Comparison of ENCODE assay signal across 19 cellular contexts in the genomic region with DNA sequence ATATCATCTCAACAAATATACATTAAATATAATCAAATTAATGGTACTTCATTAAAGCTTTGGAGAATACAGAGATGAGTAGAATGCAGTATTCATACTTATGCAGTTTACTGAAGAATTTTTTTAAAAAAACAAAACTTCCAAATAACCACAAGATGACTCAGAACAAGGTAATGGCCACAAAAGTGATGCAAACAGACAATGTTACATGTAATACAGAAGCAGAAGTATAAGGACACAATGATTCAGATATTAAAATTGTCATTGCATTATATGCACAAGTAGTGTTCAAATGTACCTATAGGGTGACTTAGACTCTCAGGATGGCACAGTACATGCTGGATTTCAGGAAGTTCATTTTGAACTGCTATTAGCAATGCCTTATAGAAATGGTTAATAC.
DNase-seq lines count a peak whose midpoint lies in the region; ATAC-seq and TF ChIP-seq lines count a peak whose summit lies in the region.
"Had no signal": no experiment of that assay in that cellular context is flagged by ENCODE, and none has a peak within 500 bp of the region (broad histone marks: within the 10 kb centered on the region; RNA-seq: fewer than 3 reads in every experiment).

No MANE protein-coding gene starts in this region.

- peak; percentile 1 for DNase-seq in EH (ENCODE audit: low read depth)
- DNase-seq in IMR-90 = peak; percentile 11
- peak; percentile 46 for DNase-seq in amniotic epithelial cell (ENCODE audit: low read depth)
- DNase-seq in fibroblast of the conjunctiva (ENCODE audit: low read depth) = peak; percentile 43
- DNase-seq in NCI-H524 treated with DMSO at 0.1 percent for 48 hours (lab: John Stamatoyannopoulos, UW) = no peak
- no peak for DNase-seq in effector memory CD4-positive, alpha-beta T cell
- DNase-seq: activated CD8-positive, alpha-beta T cell treated with anti-CD3 and anti-CD28 coated beads for 36 hours; activated T-cell treated with anti-CD3 and anti-CD28 coated beads, Interleukin-2, amount 50 U/mL, for 48 hours; esophagus squamous epithelium; mesendoderm; MM.1S; NCI-H187; NCI-H345; stimulated activated CD8-positive, alpha-beta memory T cell treated with anti-CD3 and anti-CD28 coated beads, Interleukin-4, amount 100 ng/mL, for 48 hours; T-cell had no signal

- POLR2A ChIA-PET in IMR-90 (lab: Charles Lee; ENCODE audit: unreplicated experiment) = no interaction called here

- H3K56ac ChIP-seq in IMR-90 (ENCODE audit: extremely low read depth, insufficient read depth, low read length) = no peak overlapping the region

- H2BK15ac ChIP-seq in IMR-90 (ENCODE audit: low read depth, low read length) = no peak overlapping the region

- H3K27ac ChIP-seq in IMR-90 (ENCODE audit: insufficient read depth, low read length) = no peak overlapping the region
- no peak overlapping the region for H3K27ac ChIP-seq in effector memory CD4-positive, alpha-beta T cell (ENCODE audit: insufficient read depth, low read length, poor library complexity, severe bottlenecking)
- H3K27ac ChIP-seq: cardiac muscle cell, esophagus squamous epithelium had no signal

- dilution Hi-C loops in IMR-90 (cut with HindIII; ENCODE audit: low sequenced_read_pairs, unreplicated experiment) = no loop called here

- H3K9me1 ChIP-seq in IMR-90 (ENCODE audit: insufficient read depth, low read length) = no peaks in the 10 kb centered on the region

- H3K4me3 ChIP-seq in IMR-90 (ENCODE audit: insufficient read depth, low read depth, low read length) = no peak overlapping the region
- no peak overlapping the region for H3K4me3 ChIP-seq in effector memory CD4-positive, alpha-beta T cell (ENCODE audit: insufficient read depth, low read depth, low read length, poor library complexity, severe bottlenecking)
- H3K4me3 ChIP-seq: cardiac muscle cell, esophagus squamous epithelium had no signal

- H3K23ac ChIP-seq in IMR-90 (ENCODE audit: low read depth, low read length) = no peak overlapping the region

- TF ChIP-seq CTCF in IMR-90 (conservative IDR thresholded peaks at IDR 0.05; ENCODE audit: low read depth, low read length) = no peak

- no peaks in the 10 kb centered on the region for H4K20me1 ChIP-seq in IMR-90 (ENCODE audit: insufficient read depth, low read length)

- H2BK120ac ChIP-seq in IMR-90 (ENCODE audit: low read depth, low read length) = no peak overlapping the region

- no peak overlapping the region for H2AK9ac ChIP-seq in IMR-90 (replicated peaks; ENCODE audit: low read depth, low read length, poor library complexity)

- in situ Hi-C loops in IMR-90 (cut with MboI; ENCODE audit: low sequenced_read_pairs) = no loop called here

- H2BK5ac ChIP-seq in IMR-90 (ENCODE audit: low read depth, low read length, poor library complexity, severe bottlenecking) = no peak overlapping the region

- no peak overlapping the region for H2AK5ac ChIP-seq in IMR-90 (ENCODE audit: low read depth, low read length)

- ATAC-seq in IMR-90 (ENCODE audit: low read depth) (no peak), HG03097 (IDR thresholded peaks at IDR 0.05; ENCODE audit: low FRiP score, unreplicated experiment) (no peak), GM18517 (IDR thresholded peaks at IDR 0.05; ENCODE audit: unreplicated experiment) (no peak)
- ATAC-seq: activated CD8-positive, alpha-beta T cell treated with anti-CD3 and anti-CD28 coated beads for 36 hours; Right ventricle myocardium inferior; T-cell had no signal

- intact Hi-C loops in IMR-90 (cut with micrococcal nuclease) = no loop called here

- TF ChIP-seq POLR2A in IMR-90 (IDR thresholded peaks at IDR 0.05; ENCODE audit: low read depth, low read length) = no peak

- H3K79me1 ChIP-seq in IMR-90 (ENCODE audit: low read depth in 1 of 2, low read length in 2 of 2) = no peaks in the 10 kb centered on the region

- no peak overlapping the region for H4K8ac ChIP-seq in IMR-90 (ENCODE audit: low read depth in 2 of 2, low read length in 2 of 2)

- H3K36me3 ChIP-seq in IMR-90 (ENCODE audit: control insufficient read depth, insufficient read depth, low read length) = no peaks in the 10 kb centered on the region
- no peaks in the 10 kb centered on the region for H3K36me3 ChIP-seq in effector memory CD4-positive, alpha-beta T cell (ENCODE audit: control insufficient read depth, insufficient read depth, low read length)
- H3K36me3 ChIP-seq: cardiac muscle cell, esophagus squamous epithelium had no signal

- no peak overlapping the region for H3K9ac ChIP-seq in IMR-90 (ENCODE audit: low read depth, low read length)

- H3K27me3 ChIP-seq in IMR-90 (ENCODE audit: control insufficient read depth, insufficient read depth, low read length) = no peaks in the 10 kb centered on the region
- H3K27me3 ChIP-seq in effector memory CD4-positive, alpha-beta T cell (replicated peaks; ENCODE audit: control insufficient read depth, insufficient read depth, low read length, poor library complexity, severe bottlenecking) = no peaks in the 10 kb centered on the region
- H3K27me3 ChIP-seq: cardiac muscle cell, esophagus squamous epithelium had no signal

- CTCF ChIA-PET in IMR-90 (lab: Yijun Ruan, JAX) = no interaction called here

- H3K4me1 ChIP-seq in IMR-90 (ENCODE audit: control insufficient read depth, insufficient read depth, low read length) = no peaks in the 10 kb centered on the region
- H3K4me1 ChIP-seq in effector memory CD4-positive, alpha-beta T cell (ENCODE audit: control insufficient read depth, insufficient read depth, low read length, poor library complexity, severe bottlenecking) = no peaks in the 10 kb centered on the region
- H3K4me1 ChIP-seq: esophagus squamous epithelium had no signal

- H2AFZ ChIP-seq in IMR-90 (replicated peaks; ENCODE audit: low read length, poor library complexity) = no peak overlapping the region

- no peak overlapping the region for H4K5ac ChIP-seq in IMR-90 (ENCODE audit: low read depth, low read length)

- TF ChIP-seq RAD21 in IMR-90 (IDR thresholded peaks at IDR 0.05; ENCODE audit: low read length) = no peak

- BruUV-seq in IMR-90 (replicated peaks; lab: Mats Ljungman, UMichigan) = no TSS peak

- no peak overlapping the region for H3K18ac ChIP-seq in IMR-90 (ENCODE audit: low read depth, low read length)

- no peak overlapping the region for H3K4me2 ChIP-seq in IMR-90 (ENCODE audit: low read depth, low read length)

- H2BK20ac ChIP-seq in IMR-90 (ENCODE audit: low read depth, low read length) = no peak overlapping the region

- H4K91ac ChIP-seq in IMR-90 (ENCODE audit: insufficient read depth, low read depth, low read length) = no peak overlapping the region

- H3K4ac ChIP-seq in IMR-90 (ENCODE audit: low read depth, low read length) = no peak overlapping the region

- no peaks in the 10 kb centered on the region for H3K9me3 ChIP-seq in IMR-90 (ENCODE audit: control insufficient read depth, insufficient read depth, low read length)
- H3K9me3 ChIP-seq in effector memory CD4-positive, alpha-beta T cell (ENCODE audit: control insufficient read depth, low read length) = no peaks in the 10 kb centered on the region
- H3K9me3 ChIP-seq: esophagus squamous epithelium had no signal

- H3K14ac ChIP-seq in IMR-90 (replicated peaks; ENCODE audit: low read depth, low read length) = no peak overlapping the region

TF ChIP-seq in IMR-90, 13 proteins besides CTCF, POLR2A, EP300 and RAD21:
- TF ChIP-seq NFE2L2 (IDR thresholded peaks at IDR 0.05; ENCODE audit: low read depth, low read length) (no peak), MXI1 (IDR thresholded peaks at IDR 0.05; ENCODE audit: borderline replicate concordance, low read depth, low read length) (no peak), RFX5 (IDR thresholded peaks at IDR 0.05; ENCODE audit: low read depth, low read length) (no peak), CHD1 (IDR thresholded peaks at IDR 0.05; ENCODE audit: low read depth, low read length) (no peak), BHLHE40 (IDR thresholded peaks at IDR 0.05; ENCODE audit: low read depth, low read length) (no peak), SMC3 (IDR thresholded peaks at IDR 0.05; ENCODE audit: low read depth, low read length) (no peak), FOS (IDR thresholded peaks at IDR 0.05; ENCODE audit: low read depth, low read length) (no peak), RCOR1 (IDR thresholded peaks at IDR 0.05; ENCODE audit: insufficient replicate concordance, low read length) (no peak), MAFK (IDR thresholded peaks at IDR 0.05; ENCODE audit: low read depth, low read length) (no peak), CEBPB (IDR thresholded peaks at IDR 0.05; ENCODE audit: low read depth, low read length) (no peak), MAZ (IDR thresholded peaks at IDR 0.05; ENCODE audit: borderline replicate concordance, low read depth, low read length) (no peak)
- TF ChIP-seq, protein P1, sequence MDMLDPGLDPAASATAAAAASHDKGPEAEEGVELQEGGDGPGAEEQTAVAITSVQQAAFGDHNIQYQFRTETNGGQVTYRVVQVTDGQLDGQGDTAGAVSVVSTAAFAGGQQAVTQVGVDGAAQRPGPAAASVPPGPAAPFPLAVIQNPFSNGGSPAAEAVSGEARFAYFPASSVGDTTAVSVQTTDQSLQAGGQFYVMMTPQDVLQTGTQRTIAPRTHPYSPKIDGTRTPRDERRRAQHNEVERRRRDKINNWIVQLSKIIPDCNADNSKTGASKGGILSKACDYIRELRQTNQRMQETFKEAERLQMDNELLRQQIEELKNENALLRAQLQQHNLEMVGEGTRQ (IDR thresholded peaks at IDR 0.05; ENCODE audit: low read depth, low read length) = no peak
- TF ChIP-seq, protein P2, sequence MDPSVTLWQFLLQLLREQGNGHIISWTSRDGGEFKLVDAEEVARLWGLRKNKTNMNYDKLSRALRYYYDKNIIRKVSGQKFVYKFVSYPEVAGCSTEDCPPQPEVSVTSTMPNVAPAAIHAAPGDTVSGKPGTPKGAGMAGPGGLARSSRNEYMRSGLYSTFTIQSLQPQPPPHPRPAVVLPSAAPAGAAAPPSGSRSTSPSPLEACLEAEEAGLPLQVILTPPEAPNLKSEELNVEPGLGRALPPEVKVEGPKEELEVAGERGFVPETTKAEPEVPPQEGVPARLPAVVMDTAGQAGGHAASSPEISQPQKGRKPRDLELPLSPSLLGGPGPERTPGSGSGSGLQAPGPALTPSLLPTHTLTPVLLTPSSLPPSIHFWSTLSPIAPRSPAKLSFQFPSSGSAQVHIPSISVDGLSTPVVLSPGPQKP (IDR thresholded peaks at IDR 0.05; ENCODE audit: borderline replicate concordance, low read depth, low read length) = no peak

Comparison
In these comparisons a context has a peak if more than half of its experiments do, and no peak if none do; other contexts are left out.
1. DNase-seq: peak in EH (single experiment), IMR-90 (single experiment), amniotic epithelial cell (single experiment) and fibroblast of the conjunctiva (single experiment); none in NCI-H524 treated with DMSO at 0.1 percent for 48 hours (single experiment) and effector memory CD4-positive, alpha-beta T cell (0 of 3).